In genomic region chr1:27284425-27285287, GRCh38 we compare ENCODE assay signal across 8 cellular contexts. TPM values are rescaled to one million over a fixed set of nuclear protein-coding genes. Genes with fewer than 3 reads are reported as not detected.
DNase-seq lines count a peak whose midpoint lies in the region; ATAC-seq, FAIRE-seq and TF ChIP-seq lines count a peak whose summit lies in the region.

No MANE protein-coding gene starts in this region.

- H3K4me3 ChIP-seq in A549 (no peak overlapping the region), GM23338 (no peak overlapping the region), WI38 (ENCODE audit: low read depth, low read length) (no peak overlapping the region), mammary epithelial cell (replicated peaks in 1 of 3; ENCODE audit: insufficient read depth in 1 of 3, low read depth in 2 of 3, low read length in 3 of 3) (no peak overlapping the region), kidney (ENCODE audit: low read length in 2 of 2) (no peak overlapping the region)

- H3K27ac ChIP-seq in A549 (no peak overlapping the region), GM23338 (ENCODE audit: low read depth) (peak overlapping the region; percentile 14; the same call in 1 of the 2 replicates), mammary epithelial cell (ENCODE audit: insufficient read depth, low read depth, low read length) (no peak overlapping the region), kidney (ENCODE audit: low read depth in 2 of 2, low read length in 2 of 2) (no peak overlapping the region)

- in situ Hi-C loops in mammary epithelial cell (cut with MboI; ENCODE audit: low sequenced_read_pairs in 2 of 2) = loop anchor here in 1 of 2 donors (5.0 kb wide), 2 partner anchors 87 to 182 kb away; no protein-coding TSS in a partner anchor

- TF ChIP-seq CTCF in A549 (IDR thresholded peaks at IDR 0.05) (peak; percentile 78), GM23338 (conservative IDR thresholded peaks at IDR 0.05; ENCODE audit: low read depth in 2 of 2) (peak; percentile 89), WI38 (IDR thresholded peaks at IDR 0.05; ENCODE audit: low read depth, low read length) (peak; percentile 61), mammary epithelial cell (conservative IDR thresholded peaks at IDR 0.05 in 1 of 2, IDR thresholded peaks at IDR 0.05 in 1 of 2; ENCODE audit: extremely low read depth in 1 of 2, insufficient read depth in 1 of 2, low read depth in 1 of 2, low read length in 2 of 2) (peak; percentile 74 to 92), kidney (IDR thresholded peaks at IDR 0.05; ENCODE audit: borderline replicate concordance, extremely low read depth, insufficient read depth) (peak; percentile 88)

- H3K36me3 ChIP-seq in GM23338 (ENCODE audit: insufficient read depth) = no peaks in the 10 kb centered on the region
- no peaks in the 10 kb centered on the region for H3K36me3 ChIP-seq in mammary epithelial cell (ENCODE audit: insufficient read depth, low read length)
- H3K36me3 ChIP-seq in kidney (ENCODE audit: control insufficient read depth in 1 of 2, insufficient read depth in 2 of 2, low read length in 2 of 2) = peaks cover 0 to 11% of the 10 kb centered on the region in 2 donors

- DNase-seq in A549 (ENCODE audit: low read depth in 1 of 2, low spot score in 1 of 2) (peak; percentile 73 to 84), GM23338 (ENCODE audit: low spot score) (peak; percentile 96), NCI-H345 (lab: John Stamatoyannopoulos, UW) (peak; percentile 74), mammary epithelial cell (peak; percentile 55), kidney (peak; percentile 85)
- peak; percentile 85 to 93 (median 86) for DNase-seq in stimulated activated CD4-positive, alpha-beta T cell treated with anti-CD3 and anti-CD28 coated beads, Interleukin-1b, Interleukin-23, amount 100 ng/mL, for 24 hours (ENCODE audit: low read depth in 4 of 4, low spot score in 1 of 4)

- CTCF ChIA-PET in A549 (lab: Yijun Ruan, JAX) = interaction anchor here (0.6 to 9.1 kb wide), 46 partner anchors 11 to 322 kb away, joined by 3 to 174 read pairs (median 4); partner anchors contain the start of genes SLC9A1 and WDTC1
- CTCF ChIA-PET in mammary epithelial cell (lab: Charles Lee; ENCODE audit: low non-redundant PET) = no interaction called here

- no peak for TF ChIP-seq EP300 in A549 (IDR thresholded peaks at IDR 0.05)

- POLR2A ChIA-PET in A549 (lab: Yijun Ruan, JAX) = no interaction called here

- 33% methylated on average over 11 of the region's 11 CpGs for WGBS in A549 (ENCODE audit: missing lambda C conversion rate)
- 39% methylated on average over 11 of the region's 11 CpGs for WGBS in mammary epithelial cell (ENCODE audit: low coverage, missing lambda C conversion rate)

- no peaks in the 10 kb centered on the region for H3K9me2 ChIP-seq in GM23338 (ENCODE audit: insufficient read depth)

- H3K4me3 Mint-ChIP-seq in GM23338 = no peak overlapping the region

- no peaks in the 10 kb centered on the region for H3F3A ChIP-seq in GM23338 (replicated peaks; ENCODE audit: low read depth)

- peak; percentile 73 to 76 for TF ChIP-seq RAD21 in A549 (conservative IDR thresholded peaks at IDR 0.05 in 1 of 2, IDR thresholded peaks at IDR 0.05 in 1 of 2)

- no peak overlapping the region for H3K9ac ChIP-seq in mammary epithelial cell (ENCODE audit: insufficient read depth, low read length)
- H3K9ac ChIP-seq in kidney (ENCODE audit: low read length in 2 of 2) = no peak overlapping the region

- no peaks in the 10 kb centered on the region for H3K4me1 ChIP-seq in A549
- no peaks in the 10 kb centered on the region for H3K4me1 ChIP-seq in GM23338 (ENCODE audit: insufficient read depth)
- H3K4me1 ChIP-seq in mammary epithelial cell (ENCODE audit: insufficient read depth, low read length) = no peaks in the 10 kb centered on the region
- no peaks in the 10 kb centered on the region for H3K4me1 ChIP-seq in kidney (ENCODE audit: control insufficient read depth in 1 of 2, insufficient read depth in 1 of 2, low read depth in 1 of 2, low read length in 2 of 2)

- dilution Hi-C loops in mammary epithelial cell (cut with HindIII; ENCODE audit: low sequenced_read_pairs) = loop anchor here (25.0 kb wide), 1 partner anchor 247 kb away; no protein-coding TSS in a partner anchor

- no peaks in the 10 kb centered on the region for H3K27me3 Mint-ChIP-seq in GM23338 (ENCODE audit: insufficient read depth, low read depth, poor library complexity)

- no peak overlapping the region for H3K4me2 ChIP-seq in A549
- H3K4me2 ChIP-seq in GM23338 = no peak overlapping the region
- no peak overlapping the region for H3K4me2 ChIP-seq in mammary epithelial cell (ENCODE audit: insufficient read depth, low read depth, low read length)

- peaks cover 12% of the 10 kb centered on the region for H3K36me3 Mint-ChIP-seq in GM23338 (ENCODE audit: low read depth)

- H3K9me3 Mint-ChIP-seq in GM23338 = peaks cover 3% of the 10 kb centered on the region; the same call in 1 of the 3 replicates

- peaks cover 2% of the 10 kb centered on the region; the same call in 1 of the 3 replicates for H3K4me1 Mint-ChIP-seq in GM23338

- FAIRE-seq in A549 (lab: Jason Lieb, UNC) (no peak), kidney (lab: Jason Lieb, UNC) (no peak)

- no peak overlapping the region for H3K27ac Mint-ChIP-seq in GM23338

- no peak for TF ChIP-seq POLR2A in A549 (IDR thresholded peaks at IDR 0.05; ENCODE audit: low read length)

- intact Hi-C loops in mammary epithelial cell (cut with micrococcal nuclease) = loop anchor here (1.0 to 5.0 kb wide), 6 partner anchors 50 to 317 kb away; partner anchors contain the start of genes SLC9A1 and WDTC1
- intact Hi-C loops in kidney (cut with DNase I) = loop anchor here (5.0 kb wide), 1 partner anchor 182 kb away; no protein-coding TSS in a partner anchor

- ATAC-seq in A549 (peak; percentile 93 to 95), GM23338 (peak; percentile 99), GM21447 (IDR thresholded peaks at IDR 0.05; ENCODE audit: unreplicated experiment) (no peak)

- H4K20me1 ChIP-seq in GM23338 (replicated peaks; ENCODE audit: insufficient read depth) (no peaks in the 10 kb centered on the region), mammary epithelial cell (ENCODE audit: insufficient read depth, low read length) (no peaks in the 10 kb centered on the region)

- H3K9me3 ChIP-seq in A549 (no peaks in the 10 kb centered on the region), mammary epithelial cell (replicated peaks; ENCODE audit: insufficient read depth, low read length) (no peaks in the 10 kb centered on the region), kidney (ENCODE audit: control insufficient read depth in 1 of 2, low read length in 2 of 2) (no peaks in the 10 kb centered on the region)

- H3K27me3 ChIP-seq in GM23338 (ENCODE audit: insufficient read depth) (no peaks in the 10 kb centered on the region), mammary epithelial cell (ENCODE audit: insufficient read depth, low read length) (no peaks in the 10 kb centered on the region)

- H3K79me2 ChIP-seq in GM23338 (replicated peaks; ENCODE audit: insufficient read depth) = no peaks in the 10 kb centered on the region
- H3K79me2 ChIP-seq in mammary epithelial cell (ENCODE audit: insufficient read depth, low read length) = no peaks in the 10 kb centered on the region

- no TSS peak for BruUV-seq in mammary epithelial cell (replicated peaks; lab: Mats Ljungman, UMichigan)

- H2AFZ ChIP-seq in GM23338 (no peak overlapping the region), mammary epithelial cell (ENCODE audit: low read depth, low read length) (no peak overlapping the region)

TF ChIP-seq in A549, 52 proteins besides CTCF, POLR2A, EP300 and RAD21:
- TF ChIP-seq TFCP2L1 (CRISPR knock-in tag; IDR thresholded peaks at IDR 0.05) (no peak), SMC3 (IDR thresholded peaks at IDR 0.05) (peak; percentile 90)

TF ChIP-seq in GM23338, 12 proteins besides CTCF, POLR2A, EP300 and RAD21:
- TF ChIP-seq CREB1 (CRISPR knock-in tag; IDR thresholded peaks at IDR 0.05; ENCODE audit: low read depth) (peak; percentile 52; the same call in 1 of the 2 replicates), ZNF114 (CRISPR knock-in tag; IDR thresholded peaks at IDR 0.05) (no peak)

RNA-seq across cellular contexts. Expression of gene TMEM222, which starts 37.3 kb away (rescaled TPM):
- polyA plus RNA-seq in A549 (2011; rRNA removed) (27.1 and 28.4 TPM in 2 replicates), A549 (2017; fragmentation: RNase III; extraction: RNeasy Plus Mini Kit Qiagen cat#74134 plus additional on column Dnase treatment) (29.7 to 32.0 TPM (median 30.0 TPM) in 3 replicates), GM23338 (2016; fragmentation: Nextera tagmentation; extraction: Ambion mirVana) (17.7 and 17.8 TPM in 2 replicates), mammary epithelial cell (50.2 TPM), kidney (ENCODE audit: insufficient read depth, low read depth, low replicate concordance) (58.2 TPM)
- 46.5 and 61.8 TPM in 2 replicates for polyA plus RNA-seq in A549 (2012; cell fraction: cytosol; rRNA removed)
- 62.1 and 74.3 TPM in 2 replicates for polyA plus RNA-seq in A549 (2012; cell fraction: nucleus; rRNA removed)
- 57.5 and 61.8 TPM in 2 replicates for polyA minus RNA-seq in A549 (2011; rRNA and poly(A)+ RNA removed)
- total RNA-seq in GM23338 (2014; rRNA removed; shearing (Covaris generic)) = 22.6 and 27.0 TPM in 2 replicates
- total RNA-seq in mammary epithelial cell (10 to 100 TPM; 23.0 to 39.9 TPM), kidney (42.9 TPM)
- 32.0 TPM for polyA minus RNA-seq in mammary epithelial cell

RNA-seq across cellular contexts. Expression of gene WDTC1, which starts 50.2 kb away (rescaled TPM):
- 3.8 and 4.0 TPM in 2 replicates for polyA plus RNA-seq in A549 (2011; rRNA removed)
- polyA plus RNA-seq in A549 (2012; cell fraction: cytosol; rRNA removed) = 2.9 and 4.3 TPM in 2 replicates
- 4.0 and 4.3 TPM in 2 replicates for polyA plus RNA-seq in A549 (2012; cell fraction: nucleus; rRNA removed)
- polyA plus RNA-seq in A549 (2017; fragmentation: RNase III; extraction: RNeasy Plus Mini Kit Qiagen cat#74134 plus additional on column Dnase treatment) = 6.0 to 7.8 TPM (median 6.9 TPM) in 3 replicates
- 6.2 and 6.6 TPM in 2 replicates for polyA minus RNA-seq in A549 (2011; rRNA and poly(A)+ RNA removed)
- total RNA-seq in GM23338 (2014; rRNA removed; shearing (Covaris generic)) = 13.9 and 14.0 TPM in 2 replicates
- 3.4 and 3.8 TPM in 2 replicates for polyA plus RNA-seq in GM23338 (2016; fragmentation: Nextera tagmentation; extraction: Ambion mirVana)
- 10 to 100 TPM; 29.4 to 39.8 TPM for total RNA-seq in mammary epithelial cell
- 12.9 TPM for polyA plus RNA-seq in mammary epithelial cell
- 32.6 TPM for polyA minus RNA-seq in mammary epithelial cell
- total RNA-seq in kidney = 42.2 TPM
- polyA plus RNA-seq in kidney (ENCODE audit: insufficient read depth, low read depth, low replicate concordance) = 23.7 TPM

RNA-seq across cellular contexts. Expression of gene SYTL1, which starts 57.2 kb away (rescaled TPM):
- 0.50 and 0.80 TPM in 2 replicates for polyA plus RNA-seq in A549 (2011; rRNA removed)
- polyA plus RNA-seq in A549 (2012; cell fraction: cytosol; rRNA removed) = 0.94 and 1.0 TPM in 2 replicates
- polyA plus RNA-seq in A549 (2012; cell fraction: nucleus; rRNA removed) = 4.8 and 5.8 TPM in 2 replicates
- polyA plus RNA-seq in A549 (2017; fragmentation: RNase III; extraction: RNeasy Plus Mini Kit Qiagen cat#74134 plus additional on column Dnase treatment) = 0.50 to 0.76 TPM (median 0.58 TPM) in 3 replicates
- 0.37 and 0.73 TPM in 2 replicates for polyA minus RNA-seq in A549 (2011; rRNA and poly(A)+ RNA removed)
- total RNA-seq in GM23338 (2014; rRNA removed; shearing (Covaris generic)) = 4.9 and 5.4 TPM in 2 replicates
- 12.0 and 12.3 TPM in 2 replicates for polyA plus RNA-seq in GM23338 (2016; fragmentation: Nextera tagmentation; extraction: Ambion mirVana)
- 10 to 100 TPM; 63.3 to 91.8 TPM for total RNA-seq in mammary epithelial cell
- 33.0 TPM for polyA plus RNA-seq in mammary epithelial cell
- polyA minus RNA-seq in mammary epithelial cell = 14.8 TPM
- total RNA-seq in kidney = 19.3 TPM
- polyA plus RNA-seq in kidney (ENCODE audit: insufficient read depth, low read depth, low replicate concordance) = 5.9 TPM
